ENCODE assay signal across 18 cellular contexts in genomic region chr2:8622199-8622911, GRCh38. TPM values are rescaled to one million over a fixed set of nuclear protein-coding genes. Genes with fewer than 3 reads are reported as not detected.
DNase-seq lines count a peak whose midpoint lies in the region; ATAC-seq and TF ChIP-seq lines count a peak whose summit lies in the region.
"Had no signal": no experiment of that assay in that cellular context is flagged by ENCODE, and none has a peak within 500 bp of the region (broad histone marks: within the 10 kb centered on the region; RNA-seq: fewer than 3 reads in every experiment).

No MANE protein-coding gene starts in this region.

- no peak overlapping the region for H3K4me3 ChIP-seq in Peyer's patch
- no peak overlapping the region for H3K4me3 ChIP-seq in CD8-positive, alpha-beta T cell (ENCODE audit: low read depth, low read length)
- H3K4me3 ChIP-seq: BLaER1 treated with 17β-estradiol and CSF1 and Interleukin-3, amounts not matched to agents 10 nM and 100 nM; MG63; SJSA1 had no signal

- CTCF ChIA-PET in CD8-positive, alpha-beta T cell (lab: Charles Lee) = interaction anchor here (0.9 kb wide), 1 partner anchor 14 kb away, joined by 6 read pairs; no protein-coding TSS in a partner anchor

- peak overlapping the region; percentile 10 for H3K27ac Mint-ChIP-seq in activated naive CD8-positive, alpha-beta T cell treated with anti-CD3 and anti-CD28 coated beads, Interleukin-2, amount 10 ng/mL, durations not matched to agents 7 days and 5 days
- no peak overlapping the region for H3K27ac Mint-ChIP-seq in activated naive CD8-positive, alpha-beta T cell treated with anti-CD3 and anti-CD28 coated beads, Interleukin-2, amount 50 U/mL, for 24 hours
- H3K27ac Mint-ChIP-seq in stimulated activated effector memory CD8-positive, alpha-beta T cell treated with anti-CD3 and anti-CD28 coated beads, Interleukin-12 subunit alpha, Interleukin-12 subunit beta, amount 100 ng/mL, for 72 hours = peak overlapping the region; percentile 60
- H3K27ac Mint-ChIP-seq in CD8-positive, alpha-beta T cell = no peak overlapping the region

- DNase-seq in activated naive CD8-positive, alpha-beta T cell treated with anti-CD3 and anti-CD28 coated beads, Interleukin-2, amount 10 ng/mL, durations not matched to agents 7 days and 5 days = no peak
- no peak for DNase-seq in activated naive CD8-positive, alpha-beta T cell treated with anti-CD3 and anti-CD28 coated beads, Interleukin-2, amount 50 U/mL, for 24 hours
- peak in 2 of 3 donors; percentile 24 to 34 for DNase-seq in Peyer's patch
- DNase-seq in mesenteric fat pad (ENCODE audit: low spot score) = peak; percentile 84
- no peak for DNase-seq in stimulated activated effector memory CD8-positive, alpha-beta T cell treated with anti-CD3 and anti-CD28 coated beads, Interleukin-12 subunit alpha, Interleukin-12 subunit beta, amount 100 ng/mL, for 72 hours (ENCODE audit: low spot score in 2 of 2)
- DNase-seq in CD8-positive, alpha-beta T cell = no peak
- no peak for DNase-seq in stimulated activated CD4-positive, alpha-beta T cell treated with anti-CD3 and anti-CD28 coated beads, Interleukin-4, amount 100 ng/mL, for 4 hours
- no peak for DNase-seq in T-helper 1 cell
- DNase-seq: DMS 273 treated with DMSO at 0.1 percent for 48 hours, Karpas-422, MG63, NCI-H1092 treated with DMSO at 0.1 percent for 48 hours, NCI-H1694, NCI-H345, NCI-H526 treated with DMSO at 0.1 percent for 48 hours, PC-3 had no signal

- no peaks in the 10 kb centered on the region for H3K9me3 Mint-ChIP-seq in activated naive CD8-positive, alpha-beta T cell treated with anti-CD3 and anti-CD28 coated beads, Interleukin-2, amount 10 ng/mL, durations not matched to agents 7 days and 5 days
- H3K9me3 Mint-ChIP-seq in activated naive CD8-positive, alpha-beta T cell treated with anti-CD3 and anti-CD28 coated beads, Interleukin-2, amount 50 U/mL, for 24 hours = no peaks in the 10 kb centered on the region
- H3K9me3 Mint-ChIP-seq in stimulated activated effector memory CD8-positive, alpha-beta T cell treated with anti-CD3 and anti-CD28 coated beads, Interleukin-12 subunit alpha, Interleukin-12 subunit beta, amount 100 ng/mL, for 72 hours = no peaks in the 10 kb centered on the region
- no peaks in the 10 kb centered on the region for H3K9me3 Mint-ChIP-seq in CD8-positive, alpha-beta T cell

- no peaks in the 10 kb centered on the region for H3K9me3 ChIP-seq in Peyer's patch
- H3K9me3 ChIP-seq in CD8-positive, alpha-beta T cell (ENCODE audit: low read length) = no peaks in the 10 kb centered on the region
- H3K9me3 ChIP-seq: BLaER1 treated with 17β-estradiol and CSF1 and Interleukin-3, amounts not matched to agents 10 nM and 100 nM; MG63 had no signal

- POLR2A ChIA-PET in activated naive CD8-positive, alpha-beta T cell treated with anti-CD3 and anti-CD28 coated beads, Interleukin-2, amount 10 ng/mL, durations not matched to agents 7 days and 5 days (lab: Charles Lee) = interaction anchor here (1.1 kb wide), 1 partner anchor 60 kb away, joined by 3 read pairs; no protein-coding TSS in a partner anchor
- POLR2A ChIA-PET in CD8-positive, alpha-beta T cell (lab: Charles Lee) = no interaction called here

- no peak overlapping the region for H3K4me3 Mint-ChIP-seq in activated naive CD8-positive, alpha-beta T cell treated with anti-CD3 and anti-CD28 coated beads, Interleukin-2, amount 10 ng/mL, durations not matched to agents 7 days and 5 days
- no peak overlapping the region for H3K4me3 Mint-ChIP-seq in activated naive CD8-positive, alpha-beta T cell treated with anti-CD3 and anti-CD28 coated beads, Interleukin-2, amount 50 U/mL, for 24 hours
- H3K4me3 Mint-ChIP-seq in stimulated activated effector memory CD8-positive, alpha-beta T cell treated with anti-CD3 and anti-CD28 coated beads, Interleukin-12 subunit alpha, Interleukin-12 subunit beta, amount 100 ng/mL, for 72 hours = no peak overlapping the region
- no peak overlapping the region for H3K4me3 Mint-ChIP-seq in CD8-positive, alpha-beta T cell

- TF ChIP-seq CTCF in Peyer's patch (IDR thresholded peaks at IDR 0.05) = no peak
- TF ChIP-seq CTCF in CD8-positive, alpha-beta T cell (IDR thresholded peaks at IDR 0.05) = no peak

- intact Hi-C loops in CD8-positive, alpha-beta T cell (cut with DNase I, micrococcal nuclease) = no loop called here

- H3K27me3 ChIP-seq in Peyer's patch = no peaks in the 10 kb centered on the region
- no peaks in the 10 kb centered on the region for H3K27me3 ChIP-seq in CD8-positive, alpha-beta T cell (ENCODE audit: insufficient read depth, low read length)
- H3K27me3 ChIP-seq: BLaER1 treated with 17β-estradiol and CSF1 and Interleukin-3, amounts not matched to agents 10 nM and 100 nM; MG63; SJSA1 had no signal

- no peak for TF ChIP-seq POLR2A in Peyer's patch (IDR thresholded peaks at IDR 0.05)

- H3K36me3 Mint-ChIP-seq in activated naive CD8-positive, alpha-beta T cell treated with anti-CD3 and anti-CD28 coated beads, Interleukin-2, amount 10 ng/mL, durations not matched to agents 7 days and 5 days = no peaks in the 10 kb centered on the region
- H3K36me3 Mint-ChIP-seq in activated naive CD8-positive, alpha-beta T cell treated with anti-CD3 and anti-CD28 coated beads, Interleukin-2, amount 50 U/mL, for 24 hours (ENCODE audit: low read depth) = peaks cover 2% of the 10 kb centered on the region
- H3K36me3 Mint-ChIP-seq in stimulated activated effector memory CD8-positive, alpha-beta T cell treated with anti-CD3 and anti-CD28 coated beads, Interleukin-12 subunit alpha, Interleukin-12 subunit beta, amount 100 ng/mL, for 72 hours = no peaks in the 10 kb centered on the region
- H3K36me3 Mint-ChIP-seq in CD8-positive, alpha-beta T cell = no peaks in the 10 kb centered on the region

- H3K27me3 Mint-ChIP-seq in activated naive CD8-positive, alpha-beta T cell treated with anti-CD3 and anti-CD28 coated beads, Interleukin-2, amount 10 ng/mL, durations not matched to agents 7 days and 5 days = peaks cover 11% of the 10 kb centered on the region
- H3K27me3 Mint-ChIP-seq in activated naive CD8-positive, alpha-beta T cell treated with anti-CD3 and anti-CD28 coated beads, Interleukin-2, amount 50 U/mL, for 24 hours = peaks cover 7% of the 10 kb centered on the region
- no peaks in the 10 kb centered on the region for H3K27me3 Mint-ChIP-seq in CD8-positive, alpha-beta T cell (ENCODE audit: low read depth)

- H3K27ac ChIP-seq in Peyer's patch = no peak overlapping the region
- H3K27ac ChIP-seq in CD8-positive, alpha-beta T cell (ENCODE audit: low read depth, low read length) = no peak overlapping the region
- H3K27ac ChIP-seq: BLaER1 treated with 17β-estradiol and CSF1 and Interleukin-3, amounts not matched to agents 10 nM and 100 nM; SJSA1 had no signal

- peaks cover 0 to 22% (median 5%) of the 10 kb centered on the region in 4 donors for H3K4me1 ChIP-seq in Peyer's patch
- H3K4me1 ChIP-seq in CD8-positive, alpha-beta T cell (ENCODE audit: insufficient read depth, low read length) = no peaks in the 10 kb centered on the region

- H3K4me1 Mint-ChIP-seq in activated naive CD8-positive, alpha-beta T cell treated with anti-CD3 and anti-CD28 coated beads, Interleukin-2, amount 10 ng/mL, durations not matched to agents 7 days and 5 days = peaks cover 8% of the 10 kb centered on the region
- H3K4me1 Mint-ChIP-seq in activated naive CD8-positive, alpha-beta T cell treated with anti-CD3 and anti-CD28 coated beads, Interleukin-2, amount 50 U/mL, for 24 hours = no peaks in the 10 kb centered on the region
- peaks cover 20% of the 10 kb centered on the region for H3K4me1 Mint-ChIP-seq in stimulated activated effector memory CD8-positive, alpha-beta T cell treated with anti-CD3 and anti-CD28 coated beads, Interleukin-12 subunit alpha, Interleukin-12 subunit beta, amount 100 ng/mL, for 72 hours
- no peaks in the 10 kb centered on the region for H3K4me1 Mint-ChIP-seq in CD8-positive, alpha-beta T cell (ENCODE audit: low read depth)

- no peak for ATAC-seq in activated naive CD8-positive, alpha-beta T cell treated with anti-CD3 and anti-CD28 coated beads, Interleukin-2, amount 10 ng/mL, durations not matched to agents 7 days and 5 days (ENCODE audit: low read depth)
- ATAC-seq in activated naive CD8-positive, alpha-beta T cell treated with anti-CD3 and anti-CD28 coated beads, Interleukin-2, amount 50 U/mL, for 24 hours = no peak
- no peak for ATAC-seq in stimulated activated effector memory CD8-positive, alpha-beta T cell treated with anti-CD3 and anti-CD28 coated beads, Interleukin-12 subunit alpha, Interleukin-12 subunit beta, amount 100 ng/mL, for 72 hours
- no peak for ATAC-seq in CD8-positive, alpha-beta T cell
- ATAC-seq: PC-3 had no signal

- H3K36me3 ChIP-seq in Peyer's patch = no peaks in the 10 kb centered on the region
- H3K36me3 ChIP-seq in CD8-positive, alpha-beta T cell (ENCODE audit: insufficient read depth, low read length) = no peaks in the 10 kb centered on the region
- H3K36me3 ChIP-seq: BLaER1 treated with 17β-estradiol and CSF1 and Interleukin-3, amounts not matched to agents 10 nM and 100 nM; MG63; SJSA1 had no signal

RNA-seq across cellular contexts. Expression of gene ID2, which starts 59.5 kb away (rescaled TPM):
- 100 to 1,000 TPM; 167 to 172 TPM for total RNA-seq in activated naive CD8-positive, alpha-beta T cell treated with anti-CD3 and anti-CD28 coated beads, Interleukin-2, amount 10 ng/mL, durations not matched to agents 7 days and 5 days
- 100 to 1,000 TPM; 143 to 391 (median 188) TPM for total RNA-seq in Peyer's patch
- 169 TPM for total RNA-seq in mesenteric fat pad
- total RNA-seq in CD8-positive, alpha-beta T cell = 100 to 1,000 TPM; 290 to 298 TPM

Comparison
In these comparisons a context has a peak if more than half of its experiments do, and no peak if none do; other contexts are left out.
1. H3K27ac Mint-ChIP-seq: peak in activated naive CD8-positive, alpha-beta T cell treated with anti-CD3 and anti-CD28 coated beads, Interleukin-2, amount 10 ng/mL, durations not matched to agents 7 days and 5 days (single experiment) and stimulated activated effector memory CD8-positive, alpha-beta T cell treated with anti-CD3 and anti-CD28 coated beads, Interleukin-12 subunit alpha, Interleukin-12 subunit beta, amount 100 ng/mL, for 72 hours (single experiment); none in activated naive CD8-positive, alpha-beta T cell treated with anti-CD3 and anti-CD28 coated beads, Interleukin-2, amount 50 U/mL, for 24 hours (single experiment) and CD8-positive, alpha-beta T cell (single experiment).
2. DNase-seq: peak in Peyer's patch (2 of 3) and mesenteric fat pad (single experiment); none in activated naive CD8-positive, alpha-beta T cell treated with anti-CD3 and anti-CD28 coated beads, Interleukin-2, amount 10 ng/mL, durations not matched to agents 7 days and 5 days (single experiment), activated naive CD8-positive, alpha-beta T cell treated with anti-CD3 and anti-CD28 coated beads, Interleukin-2, amount 50 U/mL, for 24 hours (single experiment), stimulated activated effector memory CD8-positive, alpha-beta T cell treated with anti-CD3 and anti-CD28 coated beads, Interleukin-12 subunit alpha, Interleukin-12 subunit beta, amount 100 ng/mL, for 72 hours (0 of 2), CD8-positive, alpha-beta T cell (0 of 7), stimulated activated CD4-positive, alpha-beta T cell treated with anti-CD3 and anti-CD28 coated beads, Interleukin-4, amount 100 ng/mL, for 4 hours (0 of 2) and T-helper 1 cell (0 of 5).